In the genomic region with DNA sequence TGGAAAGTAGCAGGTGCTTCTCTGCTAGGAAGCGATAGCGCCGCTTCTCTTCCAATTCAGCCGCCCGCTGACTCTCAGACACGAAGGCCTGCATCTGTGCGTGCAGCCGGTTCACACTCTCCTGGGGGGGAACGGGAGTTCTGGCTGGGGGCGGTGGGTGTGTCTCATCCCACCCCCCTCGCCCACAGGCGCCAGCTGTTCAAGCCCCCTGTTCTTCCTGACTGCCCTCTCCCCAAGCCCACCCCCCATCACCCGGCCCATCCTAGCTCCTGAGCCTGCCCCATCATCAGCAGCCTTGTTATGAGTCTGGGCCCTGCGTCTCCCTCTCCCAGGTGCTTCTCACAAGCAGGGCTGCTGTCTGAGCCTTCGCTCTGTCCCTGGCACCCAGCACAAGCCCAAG, we compare ENCODE assay signal across 18 cellular contexts. TPM values are rescaled to one million over a fixed set of nuclear protein-coding genes. Genes with fewer than 3 reads are reported as not detected.
DNase-seq lines count a peak whose midpoint lies in the region; ATAC-seq and TF ChIP-seq lines count a peak whose summit lies in the region.
"Had no signal": no experiment of that assay in that cellular context is flagged by ENCODE, and none has a peak within 500 bp of the region (broad histone marks: within the 10 kb centered on the region; RNA-seq: fewer than 3 reads in every experiment).

No MANE protein-coding gene starts in this region.

- H2AFZ ChIP-seq in IMR-90 (replicated peaks; ENCODE audit: low read length, poor library complexity) = peak overlapping the region; percentile 61
- no peak overlapping the region for H2AFZ ChIP-seq in mesenchymal stem cell (ENCODE audit: low read depth, low read length)

- H3K23ac ChIP-seq in IMR-90 (ENCODE audit: low read depth, low read length) (no peak overlapping the region), mesenchymal stem cell (ENCODE audit: low read length in 2 of 2) (no peak overlapping the region)

- DNase-seq in Caco-2 (no peak), IMR-90 (no peak), mucosa of descending colon (peak in 2 of 3 donors; percentile 21 to 33), mesenchymal stem cell (no peak), NCI-H1092 (lab: John Stamatoyannopoulos, UW) (no peak), endothelial cell (ENCODE audit: low spot score) (no peak)
- DNase-seq: activated CD8-positive, alpha-beta T cell treated with anti-CD3 and anti-CD28 coated beads for 36 hours; activated effector memory CD4-positive, alpha-beta T cell treated with anti-CD3 and anti-CD28 coated beads, Interleukin-2, amount 50 U/mL, for 16 hours; activated T-cell treated with anti-CD3 and anti-CD28 coated beads for 4 hours; MM.1S; transverse colon had no signal

- H3K9ac ChIP-seq in IMR-90 (ENCODE audit: low read depth, low read length) (no peak overlapping the region), mesenchymal stem cell (ENCODE audit: low read length) (no peak overlapping the region)
- H3K9ac ChIP-seq: BLaER1 treated with 17β-estradiol and CSF1 and Interleukin-3, amounts not matched to agents 10 nM and 100 nM had no signal

- H2BK5ac ChIP-seq in IMR-90 (ENCODE audit: low read depth, low read length, poor library complexity, severe bottlenecking) = no peak overlapping the region
- H2BK5ac ChIP-seq in mesenchymal stem cell (ENCODE audit: low read depth, low read length, poor library complexity, severe bottlenecking) = no peak overlapping the region

- no peak for TF ChIP-seq POLR2A in IMR-90 (IDR thresholded peaks at IDR 0.05; ENCODE audit: low read depth, low read length)

- H2AK5ac ChIP-seq in IMR-90 (ENCODE audit: low read depth, low read length) = no peak overlapping the region
- H2AK5ac ChIP-seq in mesenchymal stem cell (ENCODE audit: low read length, severe bottlenecking) = no peak overlapping the region

- intact Hi-C loops in Caco-2 (cut with micrococcal nuclease; ENCODE audit: unreplicated experiment) (no loop called here), IMR-90 (cut with micrococcal nuclease) (no loop called here), mucosa of descending colon (cut with DNase I, micrococcal nuclease) (no loop called here)

- no peak overlapping the region for H2AK9ac ChIP-seq in IMR-90 (replicated peaks; ENCODE audit: low read depth, low read length, poor library complexity)

- no peaks in the 10 kb centered on the region for H4K20me1 ChIP-seq in IMR-90 (ENCODE audit: insufficient read depth, low read length)
- H4K20me1 ChIP-seq: BLaER1 treated with 17β-estradiol and CSF1 and Interleukin-3, amounts not matched to agents 10 nM and 100 nM had no signal

- H3K18ac ChIP-seq in IMR-90 (ENCODE audit: low read depth, low read length) (no peak overlapping the region), mesenchymal stem cell (ENCODE audit: low read depth in 1 of 2, low read length in 2 of 2) (no peak overlapping the region)

- H3K36me3 Mint-ChIP-seq in Caco-2 (ENCODE audit: insufficient read depth, unreplicated experiment) = peaks cover 4% of the 10 kb centered on the region
- H3K36me3 Mint-ChIP-seq in endothelial cell (ENCODE audit: low read depth, unreplicated experiment) = peaks cover 4% of the 10 kb centered on the region

- H3K4me1 Mint-ChIP-seq in Caco-2 (ENCODE audit: low read depth, unreplicated experiment) (no peaks in the 10 kb centered on the region), endothelial cell (ENCODE audit: unreplicated experiment) (peaks cover 25% of the 10 kb centered on the region)

- H3K27ac Mint-ChIP-seq in Caco-2 (ENCODE audit: unreplicated experiment) (no peak overlapping the region), endothelial cell (ENCODE audit: unreplicated experiment) (no peak overlapping the region)
- H3K27ac Mint-ChIP-seq: activated CD8-positive, alpha-beta T cell treated with anti-CD3 and anti-CD28 coated beads for 36 hours had no signal

- H2BK15ac ChIP-seq in IMR-90 (ENCODE audit: low read depth, low read length) = no peak overlapping the region
- no peak overlapping the region for H2BK15ac ChIP-seq in mesenchymal stem cell (ENCODE audit: low read depth, poor library complexity, severe bottlenecking)

- H3K79me1 ChIP-seq in IMR-90 (ENCODE audit: low read depth in 1 of 2, low read length in 2 of 2) = no peaks in the 10 kb centered on the region
- no peaks in the 10 kb centered on the region for H3K79me1 ChIP-seq in mesenchymal stem cell (replicated peaks; ENCODE audit: low read length, poor library complexity, severe bottlenecking)

- H3K27me3 ChIP-seq in Caco-2 (replicated peaks; ENCODE audit: control insufficient read depth, insufficient read depth, low read length) = no peaks in the 10 kb centered on the region
- peaks cover 7% of the 10 kb centered on the region; the same call in 1 of the 2 replicates for H3K27me3 ChIP-seq in IMR-90 (ENCODE audit: control insufficient read depth, insufficient read depth, low read length)
- no peaks in the 10 kb centered on the region for H3K27me3 ChIP-seq in mesenchymal stem cell (ENCODE audit: control insufficient read depth in 1 of 2, insufficient read depth in 1 of 2, low read length in 2 of 2)
- H3K27me3 ChIP-seq: BLaER1 treated with 17β-estradiol and CSF1 and Interleukin-3, amounts not matched to agents 10 nM and 100 nM; heart left ventricle; transverse colon had no signal

- H3K27me3 Mint-ChIP-seq in Caco-2 (ENCODE audit: insufficient read depth, unreplicated experiment) (no peaks in the 10 kb centered on the region), endothelial cell (ENCODE audit: unreplicated experiment) (peaks cover 3% of the 10 kb centered on the region)
- H3K27me3 Mint-ChIP-seq: activated CD8-positive, alpha-beta T cell treated with anti-CD3 and anti-CD28 coated beads for 36 hours had no signal

- H2BK20ac ChIP-seq in IMR-90 (ENCODE audit: low read depth, low read length) = no peak overlapping the region

- no peak overlapping the region for H3K4me3 ChIP-seq in Caco-2 (ENCODE audit: low read depth, low read length)
- no peak overlapping the region for H3K4me3 ChIP-seq in IMR-90 (ENCODE audit: insufficient read depth, low read depth, low read length)
- H3K4me3 ChIP-seq in mucosa of descending colon = no peak overlapping the region
- no peak overlapping the region for H3K4me3 ChIP-seq in mesenchymal stem cell (ENCODE audit: insufficient read depth in 1 of 2, low read depth in 1 of 2, low read length in 2 of 2)
- H3K4me3 ChIP-seq: BLaER1 treated with 17β-estradiol and CSF1 and Interleukin-3, amounts not matched to agents 10 nM and 100 nM; heart left ventricle; transverse colon had no signal

- no peak overlapping the region for H3K4ac ChIP-seq in IMR-90 (ENCODE audit: low read depth, low read length)
- H3K4ac ChIP-seq in mesenchymal stem cell (ENCODE audit: low read depth in 1 of 2, low read length in 2 of 2) = no peak overlapping the region

- H3K9me3 Mint-ChIP-seq in Caco-2 (ENCODE audit: unreplicated experiment) = no peaks in the 10 kb centered on the region
- no peaks in the 10 kb centered on the region for H3K9me3 Mint-ChIP-seq in endothelial cell (ENCODE audit: unreplicated experiment)
- H3K9me3 Mint-ChIP-seq: activated CD8-positive, alpha-beta T cell treated with anti-CD3 and anti-CD28 coated beads for 36 hours had no signal

- H3K56ac ChIP-seq in IMR-90 (ENCODE audit: extremely low read depth, insufficient read depth, low read length) = no peak overlapping the region

- H3K4me2 ChIP-seq in IMR-90 (ENCODE audit: low read depth, low read length) = no peak overlapping the region
- H3K4me2 ChIP-seq in mesenchymal stem cell (ENCODE audit: low read length, poor library complexity, severe bottlenecking) = no peak overlapping the region
- H3K4me2 ChIP-seq: BLaER1 treated with 17β-estradiol and CSF1 and Interleukin-3, amounts not matched to agents 10 nM and 100 nM had no signal

- TF ChIP-seq RAD21 in IMR-90 (IDR thresholded peaks at IDR 0.05; ENCODE audit: low read length) = no peak

- H3K36me3 ChIP-seq in Caco-2 (ENCODE audit: control insufficient read depth, insufficient read depth, low read length) = no peaks in the 10 kb centered on the region
- no peaks in the 10 kb centered on the region for H3K36me3 ChIP-seq in IMR-90 (ENCODE audit: control insufficient read depth, insufficient read depth, low read length)
- H3K36me3 ChIP-seq in mucosa of descending colon (ENCODE audit: low read depth) = no peaks in the 10 kb centered on the region
- H3K36me3 ChIP-seq in mesenchymal stem cell (ENCODE audit: control insufficient read depth in 1 of 2, insufficient read depth in 2 of 2, low read depth in 1 of 2, low read length in 2 of 2) = no peaks in the 10 kb centered on the region
- H3K36me3 ChIP-seq: BLaER1 treated with 17β-estradiol and CSF1 and Interleukin-3, amounts not matched to agents 10 nM and 100 nM; heart left ventricle had no signal

- BruUV-seq in Caco-2 (replicated peaks; lab: Mats Ljungman, UMichigan) (no TSS peak), IMR-90 (replicated peaks; lab: Mats Ljungman, UMichigan) (no TSS peak)

- peak overlapping the region; percentile 30 for H3K4me3 Mint-ChIP-seq in Caco-2 (ENCODE audit: unreplicated experiment)
- no peak overlapping the region for H3K4me3 Mint-ChIP-seq in endothelial cell (ENCODE audit: unreplicated experiment)
- H3K4me3 Mint-ChIP-seq: activated CD8-positive, alpha-beta T cell treated with anti-CD3 and anti-CD28 coated beads for 36 hours had no signal

- no peak overlapping the region for H3K27ac ChIP-seq in IMR-90 (ENCODE audit: insufficient read depth, low read length)
- H3K27ac ChIP-seq in mesenchymal stem cell (ENCODE audit: low read length, poor library complexity, severe bottlenecking) = no peak overlapping the region
- H3K27ac ChIP-seq: BLaER1 treated with 17β-estradiol and CSF1 and Interleukin-3, amounts not matched to agents 10 nM and 100 nM; heart left ventricle; transverse colon had no signal

- no peaks in the 10 kb centered on the region for H3K9me3 ChIP-seq in Caco-2
- H3K9me3 ChIP-seq in IMR-90 (ENCODE audit: control insufficient read depth, insufficient read depth, low read length) = no peaks in the 10 kb centered on the region
- H3K9me3 ChIP-seq in mucosa of descending colon = no peaks in the 10 kb centered on the region
- H3K9me3 ChIP-seq in mesenchymal stem cell (ENCODE audit: control insufficient read depth, low read length) = no peaks in the 10 kb centered on the region
- H3K9me3 ChIP-seq: BLaER1 treated with 17β-estradiol and CSF1 and Interleukin-3, amounts not matched to agents 10 nM and 100 nM; heart left ventricle; transverse colon had no signal

- H4K91ac ChIP-seq in IMR-90 (ENCODE audit: insufficient read depth, low read depth, low read length) (no peak overlapping the region), mesenchymal stem cell (ENCODE audit: low read length) (no peak overlapping the region)

- POLR2A ChIA-PET in Caco-2 (lab: Charles Lee) (no interaction called here), IMR-90 (lab: Charles Lee; ENCODE audit: unreplicated experiment) (interaction anchor here (0.6 kb wide), 1 partner anchor 108 kb away, joined by 5 read pairs; no protein-coding TSS in a partner anchor)

- H3K4me1 ChIP-seq in Caco-2 (peaks cover 4% of the 10 kb centered on the region; the same call in 1 of the 2 replicates), IMR-90 (ENCODE audit: control insufficient read depth, insufficient read depth, low read length) (peaks cover 4% of the 10 kb centered on the region), mucosa of descending colon (ENCODE audit: low read depth) (no peaks in the 10 kb centered on the region), mesenchymal stem cell (ENCODE audit: control insufficient read depth, insufficient read depth, low read depth, low read length) (peaks cover 13% of the 10 kb centered on the region)

- TF ChIP-seq CTCF in Caco-2 (IDR thresholded peaks at IDR 0.05; ENCODE audit: insufficient read depth in 1 of 2, low read depth in 1 of 2, low read length in 1 of 2, severe bottlenecking in 1 of 2, unreplicated experiment in 1 of 2) (no peak), IMR-90 (conservative IDR thresholded peaks at IDR 0.05; ENCODE audit: low read depth, low read length) (no peak), mucosa of descending colon (IDR thresholded peaks at IDR 0.05) (no peak), endothelial cell (IDR thresholded peaks at IDR 0.05; ENCODE audit: unreplicated experiment) (no peak)

- peaks cover 5% of the 10 kb centered on the region; the same call in 1 of the 2 replicates for H3K9me1 ChIP-seq in IMR-90 (ENCODE audit: insufficient read depth, low read length)

- H2BK120ac ChIP-seq in IMR-90 (ENCODE audit: low read depth, low read length) (no peak overlapping the region), mesenchymal stem cell (ENCODE audit: low read depth, low read length) (no peak overlapping the region)

- no peak overlapping the region for H2BK12ac ChIP-seq in mesenchymal stem cell (ENCODE audit: low read length in 2 of 2)

- 50% methylated on average over 2 of the region's 15 CpGs; no CpG with 5 or more reads in 1 of the 2 experiments for WGBS in IMR-90 (ENCODE audit: extremely low coverage in 2 of 2, insufficient read length in 1 of 2), 2 experiments
- WGBS in mesenchymal stem cell = 54% methylated on average over 8 of the region's 15 CpGs

- CTCF ChIA-PET in Caco-2 (lab: Charles Lee) = no interaction called here
- CTCF ChIA-PET in IMR-90 (lab: Yijun Ruan, JAX) = no interaction called here

- no peak overlapping the region for H3K14ac ChIP-seq in IMR-90 (replicated peaks; ENCODE audit: low read depth, low read length)
- H3K14ac ChIP-seq in mesenchymal stem cell (ENCODE audit: low read length in 2 of 2) = no peak overlapping the region

- in situ Hi-C loops in IMR-90 (cut with MboI; ENCODE audit: low sequenced_read_pairs) = no loop called here

- no peak overlapping the region for H4K5ac ChIP-seq in IMR-90 (ENCODE audit: low read depth, low read length)

- H4K8ac ChIP-seq in IMR-90 (ENCODE audit: low read depth in 2 of 2, low read length in 2 of 2) (no peak overlapping the region), mesenchymal stem cell (ENCODE audit: low read length) (no peak overlapping the region)

- dilution Hi-C loops in IMR-90 (cut with HindIII; ENCODE audit: low sequenced_read_pairs, unreplicated experiment) = no loop called here

- ATAC-seq in IMR-90 (ENCODE audit: low read depth) = no peak
- ATAC-seq in esophagus mucosa = peak; percentile 10
- ATAC-seq in mucosa of descending colon = no peak
- ATAC-seq in GM21367 (IDR thresholded peaks at IDR 0.05; ENCODE audit: unreplicated experiment) = no peak
- ATAC-seq: activated CD4-positive, CD25-positive, alpha-beta regulatory T cell treated with anti-CD3 and anti-CD28 coated beads, Interleukin-2, amount 50 U/mL, for 24 hours; activated CD8-positive, alpha-beta T cell treated with anti-CD3 and anti-CD28 coated beads for 36 hours had no signal

RNA-seq across cellular contexts. Expression of a gene that starts 13.1 kb away (rescaled TPM):
- not detected in 2 replicates for total RNA-seq in Caco-2 (2022)
- total RNA-seq in IMR-90 (2012; rRNA removed) = not detected in 2 replicates
- not detected in 2 replicates for polyA plus RNA-seq in IMR-90 (2012; rRNA removed)
- 0.08 and 0.21 TPM in 2 replicates for polyA plus RNA-seq in IMR-90 (2012; cell fraction: cytosol; rRNA removed)
- polyA plus RNA-seq in IMR-90 (2012; cell fraction: nucleus; rRNA removed; ENCODE audit: low replicate concordance) = not detected in 2 replicates
- 0.24 TPM for total RNA-seq in esophagus mucosa
- not detected for total RNA-seq in mucosa of descending colon
- not detected for polyA plus RNA-seq in mesenchymal stem cell (2013, experiment 1 of 2)
- polyA plus RNA-seq in mesenchymal stem cell (2013, experiment 2 of 2) = not detected
- total RNA-seq in endothelial cell (ENCODE audit: unreplicated experiment) = not detected
- total RNA-seq: activated CD8-positive, alpha-beta T cell treated with anti-CD3 and anti-CD28 coated beads for 36 hours; endothelial cell of umbilical vein; heart left ventricle; osteocyte; transverse colon had no signal

RNA-seq across cellular contexts. Expression of a gene that starts 13.4 kb away (rescaled TPM):
- total RNA-seq in Caco-2 (2022) (4.4 and 4.9 TPM in 2 replicates), IMR-90 (2012; rRNA removed) (0.18 and 0.28 TPM in 2 replicates), esophagus mucosa (4.5 TPM), mucosa of descending colon (10 to 100 TPM; 33.9 to 92.3 (median 63.7) TPM), endothelial cell (ENCODE audit: unreplicated experiment) (0.77 TPM)
- polyA plus RNA-seq in IMR-90 (2012; rRNA removed) = 0.46 and 0.67 TPM in 2 replicates
- polyA plus RNA-seq in IMR-90 (2012; cell fraction: cytosol; rRNA removed) = 0.55 and 0.81 TPM in 2 replicates
- polyA plus RNA-seq in IMR-90 (2012; cell fraction: nucleus; rRNA removed; ENCODE audit: low replicate concordance) = 1.1 and 2.3 TPM in 2 replicates
- polyA plus RNA-seq in mesenchymal stem cell (2013, experiment 1 of 2) = 0.33 TPM
- 0.30 TPM for polyA plus RNA-seq in mesenchymal stem cell (2013, experiment 2 of 2)

RNA-seq across cellular contexts. Expression of a gene that starts 39.9 kb away (rescaled TPM):
- 40.2 and 41.1 TPM in 2 replicates for total RNA-seq in Caco-2 (2022)
- 14.4 and 16.5 TPM in 2 replicates for total RNA-seq in IMR-90 (2012; rRNA removed)
- polyA plus RNA-seq in IMR-90 (2012; rRNA removed) = 21.0 and 22.1 TPM in 2 replicates
- 21.3 and 24.6 TPM in 2 replicates for polyA plus RNA-seq in IMR-90 (2012; cell fraction: cytosol; rRNA removed)
- polyA plus RNA-seq in IMR-90 (2012; cell fraction: nucleus; rRNA removed; ENCODE audit: low replicate concordance) = 95.1 and 119 TPM in 2 replicates
- total RNA-seq in esophagus mucosa = 22.6 TPM
- 10 to 100 TPM; 30.9 to 40.7 (median 37.9) TPM for total RNA-seq in mucosa of descending colon
- 5.7 TPM for polyA plus RNA-seq in mesenchymal stem cell (2013, experiment 1 of 2)
- 5.9 TPM for polyA plus RNA-seq in mesenchymal stem cell (2013, experiment 2 of 2)
- total RNA-seq in endothelial cell (ENCODE audit: unreplicated experiment) = 24.1 TPM

Comparison
In these comparisons a context has a peak if more than half of its experiments do, and no peak if none do; other contexts are left out.
1. DNase-seq: peak in mucosa of descending colon (2 of 3); none in Caco-2 (0 of 2), IMR-90 (single experiment), mesenchymal stem cell (single experiment), NCI-H1092 (single experiment) and endothelial cell (single experiment).